Comparison of ENCODE assay signal across 8 cellular contexts in genomic region chr2:119366161-119366648, GRCh38. TPM values are rescaled to one million over a fixed set of nuclear protein-coding genes. Genes with fewer than 3 reads are reported as not detected.
A peak's percentile ranks its signal among the peaks of the same experiment; 100 is the strongest.
DNase-seq lines count a peak whose midpoint lies in the region; ATAC-seq and TF ChIP-seq lines count a peak whose summit lies in the region.

No MANE protein-coding gene starts in this region.

- DNase-seq in Right ventricle myocardium inferior (ENCODE audit: missing footprints) (no peak), cardiac septum (ENCODE audit: low spot score) (no peak), activated B cell treated with CpG ODN at 0.5 μM for 24 hours (no peak), Right ventricle myocardium superior (no peak), pons (ENCODE audit: low spot score) (peak; percentile 64), GM10266 (ENCODE audit: extremely low spot score) (no peak), COLO668 (lab: John Stamatoyannopoulos, UW; ENCODE audit: unreplicated experiment) (no peak)

- no peaks in the 10 kb centered on the region for H3K9me3 Mint-ChIP-seq in activated B cell treated with CpG ODN at 0.5 μM for 24 hours

- POLR2A ChIA-PET in activated B cell treated with CpG ODN at 0.5 μM for 24 hours (lab: Charles Lee): interaction anchor here (0.6 to 2.3 kb wide), 17 partner anchors 10 to 1552 kb away, joined by 4 to 14 read pairs (median 5); partner anchors contain the start of genes DDX18, EPB41L5, RALB and TMEM37

- intact Hi-C loops in Right ventricle myocardium inferior (cut with DNase I): loop anchor here (2.0 to 10.0 kb wide), 2 partner anchors 37 to 51 kb away; no protein-coding TSS in a partner anchor
- intact Hi-C loops in cardiac septum (cut with DNase I): loop anchor here (5.0 kb wide), 1 partner anchor 54 kb away; no protein-coding TSS in a partner anchor
- intact Hi-C loops in activated B cell treated with CpG ODN at 0.5 μM for 24 hours (cut with micrococcal nuclease): loop anchor here (1.0 to 10.0 kb wide), 15 partner anchors 14 to 1551 kb away; partner anchors contain the start of genes CCDC93, DDX18, EPB41L5 and INHBB
- intact Hi-C loops in Right ventricle myocardium superior (cut with DNase I): no loop called here

- peaks cover 59% of the 10 kb centered on the region for H3K4me1 Mint-ChIP-seq in activated B cell treated with CpG ODN at 0.5 μM for 24 hours

- H3K4me3 Mint-ChIP-seq in activated B cell treated with CpG ODN at 0.5 μM for 24 hours: peak overlapping the region; percentile 100

- TF ChIP-seq CTCF in activated B cell treated with CpG ODN at 0.5 μM for 24 hours (IDR thresholded peaks at IDR 0.05) (no peak), GM10266 (IDR thresholded peaks at IDR 0.05; ENCODE audit: control insufficient read depth, insufficient read depth, low read depth, missing control alignments) (no peak)

- H3K27me3 Mint-ChIP-seq in activated B cell treated with CpG ODN at 0.5 μM for 24 hours: no peaks in the 10 kb centered on the region

- peaks cover 38% of the 10 kb centered on the region for H3K36me3 Mint-ChIP-seq in activated B cell treated with CpG ODN at 0.5 μM for 24 hours (ENCODE audit: low read depth)

- ATAC-seq in Right ventricle myocardium inferior (peak; percentile 0), HG03159 (IDR thresholded peaks at IDR 0.05; ENCODE audit: unreplicated experiment) (peak; percentile 5), activated B cell treated with CpG ODN at 0.5 μM for 24 hours (ENCODE audit: low read depth) (peak; percentile 4), Right ventricle myocardium superior (ENCODE audit: poor library complexity) (peak; percentile 2)

- H3K27ac Mint-ChIP-seq in activated B cell treated with CpG ODN at 0.5 μM for 24 hours: peak overlapping the region; percentile 95

- CTCF ChIA-PET in activated B cell treated with CpG ODN at 0.5 μM for 24 hours (lab: Charles Lee): no interaction called here

RNA-seq across cellular contexts. Expression of gene C2orf76, which starts 0.4 kb away (rescaled TPM):
- 6.8 TPM for total RNA-seq in Right ventricle myocardium inferior
- 11.7 TPM for total RNA-seq in cardiac septum
- total RNA-seq in activated B cell treated with CpG ODN at 0.5 μM for 24 hours: 10.0 and 11.0 TPM in 2 replicates
- 7.9 TPM for total RNA-seq in Right ventricle myocardium superior

RNA-seq across cellular contexts. Expression of gene DBI, which starts 0.6 kb away (rescaled TPM):
- 299 TPM for total RNA-seq in Right ventricle myocardium inferior
- total RNA-seq in cardiac septum: 251 TPM
- 112 TPM in 2 replicates for total RNA-seq in activated B cell treated with CpG ODN at 0.5 μM for 24 hours
- 284 TPM for total RNA-seq in Right ventricle myocardium superior
